In genomic region chr6:136253734-136254133, GRCh38 we compare ENCODE assay signal across 13 cellular contexts. TPM values are rescaled to one million over a fixed set of nuclear protein-coding genes. Genes with fewer than 3 reads are reported as not detected.
A peak's percentile ranks its signal among the peaks of the same experiment; 100 is the strongest.
DNase-seq lines count a peak whose midpoint lies in the region; ATAC-seq, FAIRE-seq and TF ChIP-seq lines count a peak whose summit lies in the region.
"Had no signal": no experiment of that assay in that cellular context is flagged by ENCODE, and none has a peak within 500 bp of the region (broad histone marks: within the 10 kb centered on the region; RNA-seq: fewer than 3 reads in every experiment).

No MANE protein-coding gene starts in this region.

- H3K79me2 ChIP-seq in K562 (ENCODE audit: control insufficient read depth, insufficient read depth, low read length): peaks cover 14% of the 10 kb centered on the region

- peak; percentile 70 for TF ChIP-seq POLR2A in K562 (conservative IDR thresholded peaks at IDR 0.05)

- no peaks in the 10 kb centered on the region for H3K9me1 ChIP-seq in K562 (ENCODE audit: control insufficient read depth, insufficient read depth, low read length)

- intact Hi-C loops in CD4-positive, alpha-beta T cell (cut with DNase I, micrococcal nuclease): loop anchor here (2.0 to 5.0 kb wide), 2 partner anchors 33 to 64 kb away; no protein-coding TSS in a partner anchor
- intact Hi-C loops in K562 (cut with micrococcal nuclease): no loop called here

- no peaks in the 10 kb centered on the region for H3K9me3 Mint-ChIP-seq in CD4-positive, alpha-beta T cell
- H3K9me3 Mint-ChIP-seq: CD14-positive monocyte; CD8-positive, alpha-beta memory T cell; GM23338; H9 had no signal

- peaks cover 24% of the 10 kb centered on the region for H3K36me3 ChIP-seq in K562 (ENCODE audit: control insufficient read depth, insufficient read depth, low read length)

- no peak for TF ChIP-seq CTCF in 22Rv1 (IDR thresholded peaks at IDR 0.05)
- TF ChIP-seq CTCF in CD4-positive, alpha-beta T cell (IDR thresholded peaks at IDR 0.05): no peak
- TF ChIP-seq CTCF in K562 (IDR thresholded peaks at IDR 0.05 in 2 of 3, conservative IDR thresholded peaks at IDR 0.05 in 1 of 3; ENCODE audit: insufficient read depth in 2 of 3, low read depth in 1 of 3, low read length in 3 of 3): no peak

- 71% methylated on average over 6 of the region's 6 CpGs for WGBS in K562 (ENCODE audit: insufficient coverage, low coverage, missing lambda C conversion rate)

- H3K27ac ChIP-seq in 22Rv1 (0 out of 2 replicates have a peak overlapping the region, but pooled peaks have one; percentile 7), K562 (ENCODE audit: extremely low read depth, low read depth, low read length) (no peak overlapping the region)
- H3K27ac ChIP-seq in CD4-positive, alpha-beta T cell (ENCODE audit: low read depth, low read length): no peak overlapping the region

- POLR2A ChIA-PET in CD4-positive, alpha-beta T cell (lab: Charles Lee): interaction anchor here (0.6 to 8.3 kb wide), 3 partner anchors 10 to 1349 kb away, joined by 3 to 208 read pairs (median 7); partner anchors contain the start of gene BCLAF1
- POLR2A ChIA-PET in K562 (lab: Yijun Ruan, JAX): interaction anchor here (0.7 to 9.9 kb wide), 8 partner anchors 10 to 68 kb away, joined by 3 to 176 read pairs (median 4); partner anchors contain the start of gene BCLAF1

- FAIRE-seq in K562 (lab: Jason Lieb, UNC): no peak

- peak overlapping the region; percentile 54 for H3K27ac Mint-ChIP-seq in CD4-positive, alpha-beta T cell
- H3K27ac Mint-ChIP-seq: GM23338 had no signal

- H3K4me1 ChIP-seq in K562 (replicated peaks in 1 of 2; ENCODE audit: control insufficient read depth in 2 of 2, insufficient read depth in 2 of 2, low read length in 2 of 2): peaks cover 0 to 20% of the 10 kb centered on the region in 2 experiments; a peak in 2 of 5 replicates

- no TSS peak for BruUV-seq in K562 (replicated peaks; lab: Mats Ljungman, UMichigan)

- CTCF ChIA-PET in CD4-positive, alpha-beta T cell (lab: Charles Lee): interaction anchor here (1.2 to 2.2 kb wide), 2 partner anchors 27 to 63 kb away, joined by 5 to 7 read pairs; no protein-coding TSS in a partner anchor
- CTCF ChIA-PET in K562 (lab: Yijun Ruan, JAX; ENCODE audit: low intra/inter-chr PET ratio): no interaction called here

- H3K4me3 ChIP-seq in K562: no peak overlapping the region
- H3K4me3 ChIP-seq: GM23338 had no signal

- H3K4me3 Mint-ChIP-seq in CD4-positive, alpha-beta T cell: no peak overlapping the region
- H3K4me3 Mint-ChIP-seq: CD14-positive monocyte, GM23338, H9 had no signal

- H2AFZ ChIP-seq in K562 (ENCODE audit: low read depth, low read length): no peak overlapping the region
- H2AFZ ChIP-seq: GM23338 had no signal

- TF ChIP-seq RAD21 in K562 (CRISPR knock-in tag; conservative IDR thresholded peaks at IDR 0.05 in 1 of 2, IDR thresholded peaks at IDR 0.05 in 1 of 2): no peak

- H3K36me3 Mint-ChIP-seq in CD4-positive, alpha-beta T cell (ENCODE audit: low read depth): peaks cover 36% of the 10 kb centered on the region

- no peak overlapping the region for H3K4me2 ChIP-seq in K562 (ENCODE audit: insufficient read depth, low read length)
- H3K4me2 ChIP-seq: GM23338 had no signal

- in situ Hi-C loops in K562 (cut with MboI): no loop called here

- no peak for ATAC-seq in CD4-positive, alpha-beta T cell (ENCODE audit: poor library complexity)
- ATAC-seq in K562: no peak
- ATAC-seq: GM23338 had no signal

- no peak overlapping the region for H3K9ac ChIP-seq in K562 (ENCODE audit: insufficient read depth in 1 of 2, low read depth in 2 of 2, low read length in 2 of 2)

- no peak for DNase-seq in CD4-positive, alpha-beta T cell
- DNase-seq in NCI-H82 (lab: John Stamatoyannopoulos, UW) (peak; percentile 31), K562 (ENCODE audit: extremely low read depth in 1 of 4, low spot score in 3 of 4) (no peak), cortex of kidney (lab: John Stamatoyannopoulos, UW) (no peak)
- no peak for DNase-seq in activated CD8-positive, alpha-beta memory T cell treated with anti-CD3 and anti-CD28 coated beads for 24 hours
- DNase-seq: Caco-2; CD8-positive, alpha-beta memory T cell; DMS53; GF-D8; H9 had no signal

- H3K9me3 ChIP-seq in CD4-positive, alpha-beta T cell (ENCODE audit: control insufficient read depth, low read length): no peaks in the 10 kb centered on the region
- no peaks in the 10 kb centered on the region for H3K9me3 ChIP-seq in K562 (replicated peaks; ENCODE audit: control insufficient read depth, insufficient read depth, low read depth, low read length)
- H3K9me3 ChIP-seq: Caco-2 had no signal

- H3K27me3 ChIP-seq in CD4-positive, alpha-beta T cell (ENCODE audit: control insufficient read depth, insufficient read depth, low read length): no peaks in the 10 kb centered on the region
- H3K27me3 ChIP-seq in K562 (ENCODE audit: control insufficient read depth in 2 of 2, insufficient read depth in 2 of 2, low read length in 2 of 2): no peaks in the 10 kb centered on the region

- H3K4me1 Mint-ChIP-seq in CD4-positive, alpha-beta T cell (ENCODE audit: low read depth): peaks cover 39% of the 10 kb centered on the region

- no peaks in the 10 kb centered on the region for H3K27me3 Mint-ChIP-seq in CD4-positive, alpha-beta T cell

- TF ChIP-seq EP300 in K562 (IDR thresholded peaks at IDR 0.05; ENCODE audit: low read length): no peak

- H4K20me1 ChIP-seq in K562 (replicated peaks; ENCODE audit: control insufficient read depth, insufficient read depth, low read length): no peaks in the 10 kb centered on the region

TF ChIP-seq in K562, 482 proteins besides CTCF, POLR2A, EP300 and RAD21 (continues in another document):
- peak; percentile 62; the same call in 1 of the 2 replicates for TF ChIP-seq THRB (CRISPR knock-in tag; conservative IDR thresholded peaks at IDR 0.05)
- TF ChIP-seq FOXM1 (IDR thresholded peaks at IDR 0.05; ENCODE audit: low read depth): no peak
- TF ChIP-seq FOXM1 (CRISPR knock-in tag; IDR thresholded peaks at IDR 0.05; ENCODE audit: low read depth): no peak
- TF ChIP-seq MTA3 (IDR thresholded peaks at IDR 0.05; ENCODE audit: borderline replicate concordance): no peak
- no peak for TF ChIP-seq GTF2F1 (IDR thresholded peaks at IDR 0.05; ENCODE audit: low read depth, low read length)
- peak; percentile 61 for TF ChIP-seq SUPT5H (IDR thresholded peaks at IDR 0.05)
- TF ChIP-seq ZNF23 (CRISPR knock-in tag; IDR thresholded peaks at IDR 0.05): no peak
- no peak for TF ChIP-seq THRAP3 (IDR thresholded peaks at IDR 0.05; ENCODE audit: borderline replicate concordance)
- TF ChIP-seq POLR2B (IDR thresholded peaks at IDR 0.05; ENCODE audit: low read depth, partially characterized antibody): peak; percentile 33
- TF ChIP-seq GABPA (tag; conservative IDR thresholded peaks at IDR 0.05; ENCODE audit: low read depth): no peak
- no peak for TF ChIP-seq EZH2 (IDR thresholded peaks at IDR 0.05; ENCODE audit: borderline replicate concordance, low read depth, low read length)

RNA-seq across cellular contexts. Expression of gene MTFR2, which starts 3.6 kb away (rescaled TPM):
- 1 to 10 TPM; 1.1 to 1.2 TPM for total RNA-seq in CD4-positive, alpha-beta T cell
- total RNA-seq in K562 (2011; cell fraction: chromatin; rRNA removed; ENCODE audit: low replicate concordance): 37.8 and 63.0 TPM in 2 replicates
- 19.2 and 24.3 TPM in 2 replicates for total RNA-seq in K562 (2011; cell fraction: nucleolus; rRNA removed)
- 26.3 and 35.2 TPM in 2 replicates for total RNA-seq in K562 (2011; cell fraction: nucleoplasm; rRNA removed)
- total RNA-seq in K562 (2014; rRNA removed) (10.0 and 10.1 TPM in 2 replicates), K562 (2014; rRNA removed; fragmentation: Illumina TruSeq; extraction: Trizol) (25.0 and 31.3 TPM in 2 replicates), K562 (2015; rRNA removed; fragmentation: Illumina TruSeq; extraction: Trizol) (17.2 and 17.3 TPM in 2 replicates), K562 (2021) (25.7 and 29.1 TPM in 2 replicates)
- polyA plus RNA-seq in K562 (2011; rRNA removed) (46.7 and 60.1 TPM in 2 replicates), K562 (2014; fragmentation: Illumina TruSeq; extraction: Trizol) (44.7 and 63.3 TPM in 2 replicates), K562 (2014; fragmentation: Nextera tagmentation; extraction: Ambion mirVana) (10 to 100 TPM; 45.9 to 49.7 TPM), K562 (2014; rRNA removed) (44.6 and 51.8 TPM in 2 replicates)
- 45.1 and 49.3 TPM in 2 replicates for polyA plus RNA-seq in K562 (2011; cell fraction: cytosol; rRNA removed)
- polyA plus RNA-seq in K562 (2011; cell fraction: nucleus; rRNA removed): 41.8 and 51.2 TPM in 2 replicates
- polyA plus RNA-seq in K562 (2012): 25.7 and 27.7 TPM in 2 replicates
- 33.7 and 33.9 TPM in 2 replicates for polyA minus RNA-seq in K562 (2011; rRNA and poly(A)+ RNA removed)
- 7.5 and 13.0 TPM in 2 replicates for polyA minus RNA-seq in K562 (2011; cell fraction: cytosol; rRNA and poly(A)+ RNA removed)
- 29.8 and 32.0 TPM in 2 replicates for polyA minus RNA-seq in K562 (2011; cell fraction: nucleus; rRNA and poly(A)+ RNA removed)

RNA-seq across cellular contexts. Expression of gene BCLAF1, which starts 35.9 kb away (rescaled TPM):
- 100 to 1,000 TPM; 484 to 501 TPM for total RNA-seq in CD4-positive, alpha-beta T cell
- 137 and 633 TPM in 2 replicates for total RNA-seq in K562 (2011; cell fraction: chromatin; rRNA removed; ENCODE audit: low replicate concordance)
- total RNA-seq in K562 (2011; cell fraction: nucleolus; rRNA removed): 47.0 and 65.4 TPM in 2 replicates
- 148 and 223 TPM in 2 replicates for total RNA-seq in K562 (2011; cell fraction: nucleoplasm; rRNA removed)
- total RNA-seq in K562 (2014; rRNA removed): 182 and 286 TPM in 2 replicates
- 206 and 262 TPM in 2 replicates for total RNA-seq in K562 (2014; rRNA removed; fragmentation: Illumina TruSeq; extraction: Trizol)
- 253 and 263 TPM in 2 replicates for total RNA-seq in K562 (2015; rRNA removed; fragmentation: Illumina TruSeq; extraction: Trizol)
- total RNA-seq in K562 (2021): 144 and 165 TPM in 2 replicates
- 96.1 and 102 TPM in 2 replicates for polyA plus RNA-seq in K562 (2011; rRNA removed)
- 23.3 and 33.3 TPM in 2 replicates for polyA plus RNA-seq in K562 (2011; cell fraction: cytosol; rRNA removed)
- polyA plus RNA-seq in K562 (2011; cell fraction: nucleus; rRNA removed): 105 and 150 TPM in 2 replicates
- polyA plus RNA-seq in K562 (2012): 53.6 and 80.8 TPM in 2 replicates
- polyA plus RNA-seq in K562 (2014; fragmentation: Illumina TruSeq; extraction: Trizol): 165 and 195 TPM in 2 replicates
- 10 to 100 TPM; 65.4 to 87.3 TPM for polyA plus RNA-seq in K562 (2014; fragmentation: Nextera tagmentation; extraction: Ambion mirVana)
- 93.8 and 116 TPM in 2 replicates for polyA plus RNA-seq in K562 (2014; rRNA removed)
- 302 and 350 TPM in 2 replicates for polyA minus RNA-seq in K562 (2011; rRNA and poly(A)+ RNA removed)
- polyA minus RNA-seq in K562 (2011; cell fraction: cytosol; rRNA and poly(A)+ RNA removed): 82.9 and 149 TPM in 2 replicates
- 169 and 344 TPM in 2 replicates for polyA minus RNA-seq in K562 (2011; cell fraction: nucleus; rRNA and poly(A)+ RNA removed)

Comparison
In these comparisons a context has a peak if more than half of its experiments do, and no peak if none do; other contexts are left out.
1. RNA of gene MTFR2, which starts 3.6 kb away (total RNA-seq): 10.0 to 63.0 TPM in K562; 1.1 to 1.2 TPM in CD4-positive, alpha-beta T cell; every median in the first group is over 4 times any median in the second.